ENCODE assay signal across 1 cellular context in genomic region chr12:26636710-26637328, GRCh38.
TF ChIP-seq lines count a peak whose summit lies in the region.

No MANE protein-coding gene starts in this region.

TF ChIP-seq in endothelial cell of umbilical vein, 7 proteins besides CTCF, POLR2A, EP300 and RAD21:
- peak; percentile 41 for TF ChIP-seq GATA2 (IDR thresholded peaks at IDR 0.05; ENCODE audit: insufficient read depth, insufficient read length, low read depth, low read length)
- TF ChIP-seq MAX (IDR thresholded peaks at IDR 0.05; ENCODE audit: insufficient read depth, insufficient read length): no peak
- TF ChIP-seq FOS (IDR thresholded peaks at IDR 0.05; ENCODE audit: borderline replicate concordance, insufficient read depth, low read length): peak; percentile 75
- TF ChIP-seq POLR2AphosphoS5 (IDR thresholded peaks at IDR 0.05; ENCODE audit: insufficient read depth, low read depth, low read length): peak; percentile 18
